In the genomic region with DNA sequence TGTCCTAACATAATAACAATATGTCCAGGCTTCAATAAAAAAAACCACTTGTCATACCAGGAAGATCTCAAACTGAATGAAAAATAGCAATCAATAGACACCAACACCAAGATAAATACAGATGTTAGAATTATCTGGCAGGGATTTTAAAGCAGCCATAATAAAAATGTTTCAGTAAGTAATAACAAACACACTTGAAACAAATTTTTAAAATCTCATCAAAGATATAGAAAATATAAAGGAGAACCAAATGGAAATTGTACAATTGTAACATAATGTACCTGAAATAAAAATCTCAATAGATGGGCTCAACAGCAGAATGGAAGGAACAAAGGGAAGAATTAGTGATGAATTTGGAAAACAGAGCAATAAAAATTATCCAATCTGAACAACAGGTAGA, we compare ENCODE assay signal across 34 cellular contexts.
"Had no signal": no experiment of that assay in that cellular context is flagged by ENCODE, and none has a peak within 500 bp of the region (broad histone marks: within the 10 kb centered on the region; RNA-seq: fewer than 3 reads in every experiment).

No MANE protein-coding gene starts in this region.

- H3K36me3 ChIP-seq: MG63 had no signal

- H3K27me3 ChIP-seq: MG63 had no signal

- H3K27ac ChIP-seq: KMS-11 had no signal

- H3K4me2 ChIP-seq: KMS-11 had no signal

- H3K4me3 ChIP-seq: MG63 had no signal

- DNase-seq: Karpas-422, Kasumi-1, MG63, MM.1S, MV-4-11, NCI-H1048, NCI-H1092, NCI-H1092 treated with DMSO at 0.1 percent for 48 hours, NCI-H1105, NCI-H1105 treated with DMSO at 0.1 percent for 48 hours, NCI-H1417, NCI-H1417 treated with DMSO at 0.1 percent for 48 hours, NCI-H1436, NCI-H1436 treated with DMSO at 0.1 percent for 48 hours, NCI-H146, NCI-H1694, NCI-H1694 treated with DMSO at 0.1 percent for 48 hours, NCI-H187, NCI-H187 treated with DMSO at 0.1 percent for 48 hours, NCI-H1930, NCI-H2029, NCI-H2029 treated with DMSO at 0.1 percent for 48 hours, NCI-H2081, NCI-H2081 treated with DMSO at 0.1 percent for 48 hours, NCI-H2107, NCI-H2171, NCI-H2171 treated with DMSO at 0.1 percent for 48 hours, NCI-H2227 treated with DMSO at 0.1 percent for 48 hours, NCI-H226, NCI-H345, NCI-H446, NCI-H446 treated with DMSO at 0.1 percent for 48 hours, NCI-H510A had no signal

- H3K9ac ChIP-seq: KMS-11 had no signal
